In genomic region chr7:25877802-25878789, GRCh38 we compare ENCODE assay signal across 18 cellular contexts.
DNase-seq lines count a peak whose midpoint lies in the region; ATAC-seq, FAIRE-seq and TF ChIP-seq lines count a peak whose summit lies in the region.
"Had no signal": no experiment of that assay in that cellular context is flagged by ENCODE, and none has a peak within 500 bp of the region (broad histone marks: within the 10 kb centered on the region; RNA-seq: fewer than 3 reads in every experiment).

No MANE protein-coding gene starts in this region.

- H3K9ac ChIP-seq in Karpas-422 (ENCODE audit: low read length), result peak overlapping the region; percentile 56

- H3K4me1 ChIP-seq in Karpas-422 (ENCODE audit: low read length), result peaks cover 39% of the 10 kb centered on the region
- H3K4me1 ChIP-seq: pancreas had no signal

- no peak for TF ChIP-seq CTCF in bronchial epithelial cell (IDR thresholded peaks at IDR 0.05; ENCODE audit: insufficient read depth, low read length, severe bottlenecking)

- peak overlapping the region; percentile 67 for H3K4me2 ChIP-seq in Karpas-422 (ENCODE audit: low read depth, low read length, poor library complexity, severe bottlenecking)

- no peaks in the 10 kb centered on the region for H3K9me2 ChIP-seq in Karpas-422 (replicated peaks; ENCODE audit: insufficient read depth, low read length)

- H3K27me3 ChIP-seq in Karpas-422 (ENCODE audit: low read length) (no peaks in the 10 kb centered on the region), bronchial epithelial cell (ENCODE audit: control insufficient read depth, insufficient read depth, low read length) (peaks cover 5% of the 10 kb centered on the region)
- H3K27me3 ChIP-seq: pancreas had no signal

- H3K79me2 ChIP-seq in Karpas-422 (ENCODE audit: low read length), result no peaks in the 10 kb centered on the region

- no peaks in the 10 kb centered on the region for H3K9me3 ChIP-seq in Karpas-422 (ENCODE audit: low read length)
- H3K9me3 ChIP-seq: pancreas had no signal

- H3K27ac ChIP-seq in Karpas-422 (ENCODE audit: low read length), result peak overlapping the region; percentile 86
- H3K27ac ChIP-seq: pancreas had no signal

- POLR2A ChIA-PET in HEK293T (lab: Yijun Ruan, JAX), result interaction anchor here (1.0 kb wide), 1 partner anchor 21 kb away, joined by 3 read pairs; no protein-coding TSS in a partner anchor

- FAIRE-seq in bronchial epithelial cell (lab: Jason Lieb, UNC), result peak; percentile 40
- FAIRE-seq: islet of Langerhans, pancreas, small intestine had no signal

- ATAC-seq in GM18907 (IDR thresholded peaks at IDR 0.05; ENCODE audit: unreplicated experiment) (peak; percentile 92), GM21825 (IDR thresholded peaks at IDR 0.05; ENCODE audit: unreplicated experiment) (peak; percentile 86)
- ATAC-seq: pancreas, WTC11 had no signal

- no peaks in the 10 kb centered on the region for H4K20me1 ChIP-seq in Karpas-422 (ENCODE audit: insufficient read depth, low read depth, low read length)

- CTCF ChIA-PET in HEK293T (lab: Yijun Ruan, JAX), result no interaction called here

- peak overlapping the region; percentile 91 for H2AFZ ChIP-seq in Karpas-422 (ENCODE audit: low read length)

- H3K4me3 ChIP-seq in Karpas-422 (ENCODE audit: low read length) (peak overlapping the region; percentile 28), bronchial epithelial cell (ENCODE audit: low read depth, low read length) (no peak overlapping the region)
- H3K4me3 ChIP-seq: pancreas had no signal

- DNase-seq in Karpas-422, result peak; percentile 77
- no peak for DNase-seq in bronchial epithelial cell (ENCODE audit: low read depth)
- DNase-seq in NCI-H1694 (lab: John Stamatoyannopoulos, UW), result no peak
- no peak for DNase-seq in HEK293T (ENCODE audit: extremely low spot score)
- DNase-seq in SKM-1 treated with dmso at 0.1 percent for 144 hours (lab: John Stamatoyannopoulos, UW; ENCODE audit: unreplicated experiment), result no peak
- DNase-seq: activated CD8-positive, alpha-beta memory T cell treated with anti-CD3 and anti-CD28 coated beads, Interleukin-2, amount 50 U/mL, for 4 hours; activated naive CD4-positive, alpha-beta T cell treated with anti-CD3 and anti-CD28 coated beads, Interleukin-2, amount 50 U/mL, for 16 hours; C1 segment of cervical spinal cord; GDM1; HCEC 1CT; NCI-H2107; NK-92 treated with Interleukin-12 subunit alpha and Interleukin-12 subunit beta, amount 100 ng/mL, for 24 hours; pancreas; small intestine had no signal

- H3K36me3 ChIP-seq in Karpas-422 (ENCODE audit: insufficient read depth, low read length), result no peaks in the 10 kb centered on the region
- H3K36me3 ChIP-seq in bronchial epithelial cell (ENCODE audit: control insufficient read depth, insufficient read depth, low read length), result no peaks in the 10 kb centered on the region
- H3K36me3 ChIP-seq: pancreas had no signal

TF ChIP-seq in HEK293T, 16 proteins besides CTCF, POLR2A, EP300 and RAD21:
- TF ChIP-seq L3MBTL2 (conservative IDR thresholded peaks at IDR 0.05), result no peak
- TF ChIP-seq ZNF384 (IDR thresholded peaks at IDR 0.05), result no peak
- no peak for TF ChIP-seq FOXM1 (IDR thresholded peaks at IDR 0.05; ENCODE audit: borderline replicate concordance)
- no peak for TF ChIP-seq BHLHE40 (IDR thresholded peaks at IDR 0.05; ENCODE audit: borderline replicate concordance)
- TF ChIP-seq NFRKB (IDR thresholded peaks at IDR 0.05), result no peak
TF ChIP-seq in HEK293T: peak in this region for 0.
